30 cellular contexts compared by ENCODE assay signal in genomic region chr12:96336489-96336888, GRCh38.
"Had no signal": no experiment of that assay in that cellular context is flagged by ENCODE, and none has a peak within 500 bp of the region (broad histone marks: within the 10 kb centered on the region; RNA-seq: fewer than 3 reads in every experiment).

No MANE protein-coding gene starts in this region.

- H3K4me1 ChIP-seq: SJCRH30 had no signal

- H3K36me3 ChIP-seq: SJCRH30 had no signal

- H3K27ac ChIP-seq: SJCRH30, SK-N-MC, VCaP had no signal

- DNase-seq: activated B cell treated with CpG ODN at 0.5 μM for 24 hours; activated CD4-positive, alpha-beta memory T cell treated with anti-CD3 and anti-CD28 coated beads for 36 hours; activated CD4-positive, alpha-beta T cell treated with anti-CD3 and anti-CD28 coated beads for 4 hours; activated CD4-positive, alpha-beta T cell treated with anti-CD3 and anti-CD28 coated beads, Interleukin-2, amount 50 U/mL, for 1 hour; activated CD4-positive, CD25-positive, alpha-beta regulatory T cell treated with anti-CD3 and anti-CD28 coated beads, Interleukin-2, amount 50 U/mL, for 72 hours; activated CD8-positive, alpha-beta memory T cell treated with anti-CD3 and anti-CD28 coated beads, Interleukin-2, amount 50 U/mL, for 4 hours; activated naive CD4-positive, alpha-beta T cell treated with anti-CD3 and anti-CD28 coated beads, Interleukin-2, amount 10 ng/mL, durations not matched to agents 7 days and 5 days; activated naive CD8-positive, alpha-beta T cell treated with anti-CD3 and anti-CD28 coated beads, Interleukin-2, amount 50 U/mL, for 24 hours; activated T-cell treated with anti-CD3 and anti-CD28 coated beads for 4 hours; activated T-cell treated with anti-CD3 and anti-CD28 coated beads, Interleukin-2, amount 50 U/mL, for 4 hours; anterior cingulate cortex; caudate nucleus; cerebellar nuclear complex; Karpas-422; NCI-H1048; NCI-H1105 treated with DMSO at 0.1 percent for 48 hours; NCI-H1436; NCI-H1694 treated with DMSO at 0.1 percent for 48 hours; NCI-H2029; NCI-H345; NCI-H524 treated with DMSO at 0.1 percent for 48 hours; SHP77; SJCRH30; T-cell; T-helper 2 cell; T-helper 9 cell had no signal

- H3K27me3 ChIP-seq: SJCRH30 had no signal

- FAIRE-seq: bronchial epithelial cell had no signal

- ATAC-seq: activated naive CD8-positive, alpha-beta T cell treated with anti-CD3 and anti-CD28 coated beads, Interleukin-2, amount 50 U/mL, for 24 hours; activated T-cell treated with anti-CD3 and anti-CD28 coated beads, Interleukin-2, amount 50 U/mL, for 4 hours; Panc1; T-cell had no signal

- H3K4me3 ChIP-seq: SJCRH30, SK-N-MC had no signal
